ENCODE assay signal across 17 cellular contexts in the genomic region with DNA sequence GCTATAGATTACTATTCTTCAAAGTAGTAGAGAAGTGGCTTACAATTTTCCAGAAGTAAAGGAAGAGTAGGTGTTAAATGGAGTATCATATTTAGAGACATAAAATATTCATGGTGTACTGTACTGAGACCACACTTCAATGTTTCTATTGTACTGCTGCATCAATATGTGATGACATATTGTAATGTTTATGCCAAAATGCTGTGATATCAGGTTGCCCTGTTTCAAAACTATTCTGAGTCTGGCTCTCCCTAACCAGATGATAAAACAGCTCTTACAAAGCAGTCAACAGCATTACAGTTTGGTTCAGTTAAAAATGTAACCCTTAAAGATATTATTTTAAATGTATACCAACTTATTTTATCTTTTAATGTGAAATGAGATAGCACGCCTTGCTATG. TPM values are rescaled to one million over a fixed set of nuclear protein-coding genes. Genes with fewer than 3 reads are reported as not detected.
A peak's percentile ranks its signal among the peaks of the same experiment; 100 is the strongest.
DNase-seq lines count a peak whose midpoint lies in the region; ATAC-seq, FAIRE-seq and TF ChIP-seq lines count a peak whose summit lies in the region.
"Had no signal": no experiment of that assay in that cellular context is flagged by ENCODE, and none has a peak within 500 bp of the region (broad histone marks: within the 10 kb centered on the region; RNA-seq: fewer than 3 reads in every experiment).

No MANE protein-coding gene starts in this region.

- ATAC-seq in left ventricle myocardium superior = peak; percentile 54

- H3K4me2 ChIP-seq in astrocyte (ENCODE audit: low read length) (no peak overlapping the region), skeletal muscle satellite cell (ENCODE audit: low read length) (no peak overlapping the region)

- no peaks in the 10 kb centered on the region for H3K9me3 Mint-ChIP-seq in astrocyte (ENCODE audit: unreplicated experiment)
- no peaks in the 10 kb centered on the region for H3K9me3 Mint-ChIP-seq in HFFc6

- intact Hi-C loops in left ventricle myocardium superior (cut with micrococcal nuclease) = loop anchor here (5.0 to 10.0 kb wide), 2 partner anchors 743 to 800 kb away; no protein-coding TSS in a partner anchor

- H3K27me3 ChIP-seq in right atrium auricular region (no peaks in the 10 kb centered on the region), astrocyte (ENCODE audit: insufficient read depth, low read length) (no peaks in the 10 kb centered on the region), skeletal muscle satellite cell (ENCODE audit: control insufficient read depth, insufficient read depth, low read length) (no peaks in the 10 kb centered on the region)
- H3K27me3 ChIP-seq: SJCRH30 had no signal

- no peak for DNase-seq in left ventricle myocardium superior
- no peak for DNase-seq in right atrium auricular region (ENCODE audit: low spot score)
- DNase-seq in astrocyte (ENCODE audit: low read depth) = peak; percentile 36
- peak; percentile 54 to 71 for DNase-seq in foreskin fibroblast
- no peak for DNase-seq in NCI-H82 treated with DMSO at 0.1 percent for 48 hours (lab: John Stamatoyannopoulos, UW; ENCODE audit: unreplicated experiment)
- DNase-seq in NCI-H128 (lab: John Stamatoyannopoulos, UW; ENCODE audit: unreplicated experiment) = no peak
- no peak for DNase-seq in HFFc6
- DNase-seq: H7, NCI-H1436 treated with DMSO at 0.1 percent for 48 hours, NCI-H510A, PC-3 had no signal

- peaks cover 35% of the 10 kb centered on the region for H3K4me1 Mint-ChIP-seq in astrocyte (ENCODE audit: low read depth, unreplicated experiment)
- H3K4me1 Mint-ChIP-seq in HFFc6 (ENCODE audit: low read depth) = peaks cover 80% of the 10 kb centered on the region

- H3K4me1 ChIP-seq in right atrium auricular region (peaks cover 0 to 15% of the 10 kb centered on the region in 2 donors), astrocyte (ENCODE audit: insufficient read depth, low read length) (peaks cover 30% of the 10 kb centered on the region), skeletal muscle satellite cell (ENCODE audit: control insufficient read depth, insufficient read depth, low read length) (peaks cover 28% of the 10 kb centered on the region)

- H3K27me3 Mint-ChIP-seq in astrocyte (ENCODE audit: low read depth, unreplicated experiment) = no peaks in the 10 kb centered on the region
- peaks cover 3% of the 10 kb centered on the region; the same call in 1 of the 2 replicates for H3K27me3 Mint-ChIP-seq in HFFc6 (ENCODE audit: insufficient read depth)

- H3K36me3 ChIP-seq in right atrium auricular region (peaks cover 5% of the 10 kb centered on the region), astrocyte (ENCODE audit: insufficient read depth, low read length) (no peaks in the 10 kb centered on the region), skeletal muscle satellite cell (ENCODE audit: insufficient read depth, low read length) (no peaks in the 10 kb centered on the region)
- H3K36me3 ChIP-seq: SJCRH30 had no signal

- no peak for TF ChIP-seq CTCF in right atrium auricular region (IDR thresholded peaks at IDR 0.05)
- TF ChIP-seq CTCF in astrocyte (IDR thresholded peaks at IDR 0.05; ENCODE audit: insufficient read depth, low read depth, low read length) = no peak
- TF ChIP-seq CTCF in foreskin fibroblast (IDR thresholded peaks at IDR 0.05; ENCODE audit: low read depth, low read length) = no peak
- TF ChIP-seq CTCF in HFFc6 (IDR thresholded peaks at IDR 0.05) = no peak

- peaks cover 4% of the 10 kb centered on the region for H3K36me3 Mint-ChIP-seq in astrocyte (ENCODE audit: low read depth, unreplicated experiment)
- H3K36me3 Mint-ChIP-seq in HFFc6 (ENCODE audit: low read depth) = no peaks in the 10 kb centered on the region

- no peaks in the 10 kb centered on the region for H3K79me2 ChIP-seq in astrocyte (ENCODE audit: insufficient read depth, low read length)

- no peak for FAIRE-seq in astrocyte (lab: Jason Lieb, UNC)

- H3K27ac ChIP-seq in right atrium auricular region (no peak overlapping the region), astrocyte (ENCODE audit: low read depth, low read length) (no peak overlapping the region)
- H3K27ac ChIP-seq: C4-2B, RWPE1, SJCRH30 had no signal

- no peak overlapping the region for H2AFZ ChIP-seq in astrocyte (ENCODE audit: low read depth, low read length)

- H3K4me3 Mint-ChIP-seq in astrocyte (ENCODE audit: unreplicated experiment) = no peak overlapping the region
- no peak overlapping the region for H3K4me3 Mint-ChIP-seq in HFFc6

- no peaks in the 10 kb centered on the region for H3K9me3 ChIP-seq in right atrium auricular region
- no peaks in the 10 kb centered on the region for H3K9me3 ChIP-seq in astrocyte (ENCODE audit: insufficient read depth, low read depth, low read length)
- no peaks in the 10 kb centered on the region for H3K9me3 ChIP-seq in skeletal muscle satellite cell (replicated peaks; ENCODE audit: low read length)
- H3K9me3 ChIP-seq: SJCRH30 had no signal

- H3K4me3 ChIP-seq in right atrium auricular region (no peak overlapping the region), astrocyte (ENCODE audit: insufficient read depth, low read depth, low read length) (no peak overlapping the region), foreskin fibroblast (ENCODE audit: low read depth in 1 of 2, low read length in 2 of 2) (no peak overlapping the region), skeletal muscle satellite cell (ENCODE audit: low read length) (no peak overlapping the region)
- H3K4me3 ChIP-seq: SJCRH30 had no signal

- H3K27ac Mint-ChIP-seq in astrocyte (ENCODE audit: unreplicated experiment) (no peak overlapping the region), HFFc6 (no peak overlapping the region)

- H3K9ac ChIP-seq in astrocyte (ENCODE audit: low read length) = no peak overlapping the region
- H3K9ac ChIP-seq in skeletal muscle satellite cell (ENCODE audit: low read depth, low read length) = peak overlapping the region; percentile 32

- no peaks in the 10 kb centered on the region for H4K20me1 ChIP-seq in astrocyte (ENCODE audit: insufficient read depth, low read length)

RNA-seq across cellular contexts. Expression of gene ACOT12, which starts 30.8 kb away (rescaled TPM):
- total RNA-seq in left ventricle myocardium superior (not detected), right atrium auricular region (not detected), astrocyte (0.09 TPM in 1 of 2 replicates, not detected in the other)
- 0.25 TPM in 1 of 2 replicates, not detected in the other for total RNA-seq in skeletal muscle satellite cell (2012; rRNA removed)
- total RNA-seq in HFFc6 (2021; fragmentation: NEBNext Ultra II Directional; extraction: Animal tissue kit (Norgen Biotek cat#: 25700)) = not detected
- total RNA-seq: Daoy, H7, HT1080, PC-3 had no signal

Comparison
In these comparisons a context has a peak if more than half of its experiments do, and no peak if none do; other contexts are left out.
1. DNase-seq: peak in astrocyte (single experiment) and foreskin fibroblast (2 of 2); none in left ventricle myocardium superior (single experiment), right atrium auricular region (single experiment), NCI-H82 treated with DMSO at 0.1 percent for 48 hours (single experiment), NCI-H128 (single experiment) and HFFc6 (single experiment).